ENCODE assay signal across 19 cellular contexts in the genomic region with DNA sequence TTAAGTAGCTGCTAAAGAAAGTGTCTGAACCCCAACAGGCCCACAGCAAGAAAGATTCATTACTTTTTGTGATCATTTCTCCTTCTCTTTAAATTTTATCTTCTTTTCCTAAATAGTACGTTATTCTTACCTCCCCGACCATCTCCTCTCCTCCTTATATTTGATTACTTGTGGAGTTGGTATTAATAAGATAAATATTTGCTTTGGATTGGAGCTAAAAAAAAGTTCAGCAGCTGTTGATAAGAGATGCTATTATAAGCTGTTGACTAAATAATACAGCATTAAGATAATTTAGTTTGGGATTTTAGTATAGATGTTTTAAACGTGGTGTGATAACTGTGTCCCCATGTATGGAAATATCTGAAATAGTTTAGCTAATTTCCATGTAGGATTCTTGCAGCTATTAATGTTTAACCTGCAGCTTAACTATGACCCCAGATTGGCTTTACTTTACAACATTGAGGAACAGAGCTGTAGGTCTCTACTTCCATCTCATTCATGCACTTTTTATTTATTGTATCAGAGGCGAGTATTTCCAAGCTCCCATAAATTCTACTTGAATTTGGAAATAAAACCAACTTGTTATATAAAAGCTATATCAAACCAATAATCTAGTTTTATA.
"Had no signal": no experiment of that assay in that cellular context is flagged by ENCODE, and none has a peak within 500 bp of the region (broad histone marks: within the 10 kb centered on the region; RNA-seq: fewer than 3 reads in every experiment).

No MANE protein-coding gene starts in this region.

- ATAC-seq: activated T-helper 17 cell treated with anti-CD3 and anti-CD28 coated beads, Interleukin-2, amount 50 U/mL, for 72 hours; effector memory CD8-positive, alpha-beta T cell; left lung; right cardiac atrium; stimulated activated naive B cell treated with anti-CD40 and anti-IgM and Interleukin-4, amounts not matched to agents 10 μg/mL and 1 μg/mL and 100 μg/mL, for 72 hours; WTC11 had no signal

- H3K27ac Mint-ChIP-seq: activated CD4-positive, alpha-beta memory T cell treated with anti-CD3 and anti-CD28 coated beads for 36 hours; activated naive CD8-positive, alpha-beta T cell treated with anti-CD3 and anti-CD28 coated beads for 36 hours; activated T-helper 17 cell treated with anti-CD3 and anti-CD28 coated beads, Interleukin-2, amount 50 U/mL, for 72 hours; effector memory CD8-positive, alpha-beta T cell; stimulated activated naive B cell treated with anti-CD40 and anti-IgM and Interleukin-4, amounts not matched to agents 10 μg/mL and 1 μg/mL and 100 μg/mL, for 72 hours; WTC11 had no signal

- DNase-seq: activated CD4-positive, alpha-beta memory T cell treated with anti-CD3 and anti-CD28 coated beads for 36 hours; activated CD4-positive, alpha-beta T cell treated with anti-CD3 and anti-CD28 coated beads for 4 hours; activated naive CD4-positive, alpha-beta T cell; activated naive CD8-positive, alpha-beta T cell treated with anti-CD3 and anti-CD28 coated beads for 36 hours; activated T-cell treated with anti-CD3 and anti-CD28 coated beads for 4 hours; amniotic stem cell; effector memory CD8-positive, alpha-beta T cell; foreskin fibroblast; left lung; mammary epithelial cell; occipital lobe; right cardiac atrium; stimulated activated CD4-positive, alpha-beta T cell treated with anti-CD3 and anti-CD28 coated beads, Interleukin-4, amount 100 ng/mL, for 24 hours; stimulated activated naive B cell treated with anti-CD40 and anti-IgM and Interleukin-4, amounts not matched to agents 10 μg/mL and 1 μg/mL and 100 μg/mL, for 72 hours; SW 1271; T-helper 2 cell; uterus had no signal

- H3K9me3 Mint-ChIP-seq: activated CD4-positive, alpha-beta memory T cell treated with anti-CD3 and anti-CD28 coated beads for 36 hours; activated naive CD8-positive, alpha-beta T cell treated with anti-CD3 and anti-CD28 coated beads for 36 hours; activated T-helper 17 cell treated with anti-CD3 and anti-CD28 coated beads, Interleukin-2, amount 50 U/mL, for 72 hours; effector memory CD8-positive, alpha-beta T cell; stimulated activated naive B cell treated with anti-CD40 and anti-IgM and Interleukin-4, amounts not matched to agents 10 μg/mL and 1 μg/mL and 100 μg/mL, for 72 hours; WTC11 had no signal

- H3K4me1 Mint-ChIP-seq: activated naive CD8-positive, alpha-beta T cell treated with anti-CD3 and anti-CD28 coated beads for 36 hours; activated T-helper 17 cell treated with anti-CD3 and anti-CD28 coated beads, Interleukin-2, amount 50 U/mL, for 72 hours; stimulated activated naive B cell treated with anti-CD40 and anti-IgM and Interleukin-4, amounts not matched to agents 10 μg/mL and 1 μg/mL and 100 μg/mL, for 72 hours; WTC11 had no signal

- H3K27me3 Mint-ChIP-seq: activated CD4-positive, alpha-beta memory T cell treated with anti-CD3 and anti-CD28 coated beads for 36 hours; activated naive CD8-positive, alpha-beta T cell treated with anti-CD3 and anti-CD28 coated beads for 36 hours; activated T-helper 17 cell treated with anti-CD3 and anti-CD28 coated beads, Interleukin-2, amount 50 U/mL, for 72 hours; effector memory CD8-positive, alpha-beta T cell; stimulated activated naive B cell treated with anti-CD40 and anti-IgM and Interleukin-4, amounts not matched to agents 10 μg/mL and 1 μg/mL and 100 μg/mL, for 72 hours had no signal

- H3K4me3 Mint-ChIP-seq: activated CD4-positive, alpha-beta memory T cell treated with anti-CD3 and anti-CD28 coated beads for 36 hours; activated naive CD8-positive, alpha-beta T cell treated with anti-CD3 and anti-CD28 coated beads for 36 hours; activated T-helper 17 cell treated with anti-CD3 and anti-CD28 coated beads, Interleukin-2, amount 50 U/mL, for 72 hours; effector memory CD8-positive, alpha-beta T cell; stimulated activated naive B cell treated with anti-CD40 and anti-IgM and Interleukin-4, amounts not matched to agents 10 μg/mL and 1 μg/mL and 100 μg/mL, for 72 hours; WTC11 had no signal
